In the genomic region with DNA sequence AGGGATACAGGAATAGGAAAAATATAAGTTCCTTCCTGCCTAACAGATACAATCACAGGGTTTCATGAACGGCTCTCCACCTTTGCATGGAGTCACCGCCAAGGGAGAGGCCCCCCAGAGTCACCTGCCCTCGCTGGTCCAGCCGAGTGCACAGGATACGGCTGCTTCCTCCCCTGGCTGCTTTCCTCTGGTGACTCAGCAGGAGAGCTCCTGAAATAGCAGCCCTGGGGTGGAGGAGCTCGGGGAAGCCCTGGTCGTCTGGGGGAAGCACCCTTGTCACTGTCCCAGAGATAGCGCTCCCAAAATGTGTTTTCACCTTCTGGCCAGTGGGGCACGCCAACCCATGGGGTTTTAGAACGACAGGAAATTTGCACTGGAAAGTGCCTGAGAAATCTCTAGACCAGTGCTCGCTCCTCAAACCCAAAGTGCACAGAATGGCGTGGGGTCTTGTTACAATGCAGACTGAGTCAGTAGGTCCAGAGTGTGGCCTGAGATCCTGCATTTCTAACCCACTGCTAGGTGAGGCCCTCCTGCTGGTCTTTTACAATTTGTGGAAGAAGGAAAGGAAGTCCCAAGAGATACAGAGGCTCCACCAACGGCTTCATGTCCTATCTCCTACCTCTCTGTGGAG, we compare ENCODE assay signal across 8 cellular contexts. TPM values are rescaled to one million over a fixed set of nuclear protein-coding genes. Genes with fewer than 3 reads are reported as not detected.
DNase-seq lines count a peak whose midpoint lies in the region; ATAC-seq and TF ChIP-seq lines count a peak whose summit lies in the region.

No MANE protein-coding gene starts in this region.

- DNase-seq in HT1080 (ENCODE audit: low read depth) (peak; percentile 82), epithelial cell of esophagus (ENCODE audit: low read depth) (peak; percentile 63), sciatic nerve (ENCODE audit: low spot score) (no peak), NCI-H446 treated with DMSO at 0.1 percent for 48 hours (lab: John Stamatoyannopoulos, UW) (no peak), NCI-H69 (lab: John Stamatoyannopoulos, UW) (no peak)

- no peak for TF ChIP-seq CTCF in epithelial cell of esophagus (IDR thresholded peaks at IDR 0.05; ENCODE audit: insufficient read depth, low read depth, low read length, missing control alignments)

- intact Hi-C loops in sciatic nerve (cut with DNase I): no loop called here

- no peak overlapping the region for H3K4me3 ChIP-seq in epithelial cell of esophagus (ENCODE audit: low read length)

- ATAC-seq in GM18868 (IDR thresholded peaks at IDR 0.05; ENCODE audit: unreplicated experiment): peak; percentile 82
- peak; percentile 38 for ATAC-seq in sciatic nerve
- ATAC-seq in HG03280 (IDR thresholded peaks at IDR 0.05; ENCODE audit: unreplicated experiment): no peak
- no peak for ATAC-seq in HG03342 (IDR thresholded peaks at IDR 0.05; ENCODE audit: unreplicated experiment)

RNA-seq across cellular contexts. Expression of gene FAM50B, which starts 35.9 kb away (rescaled TPM):
- total RNA-seq in HT1080 (2014; rRNA removed; shearing (Covaris generic)): not detected in 2 replicates
- not detected in 2 replicates for polyA plus RNA-seq in HT1080 (2015; cell fraction: cytosol; rRNA removed)
- polyA plus RNA-seq in HT1080 (2015; cell fraction: nucleus; rRNA removed): not detected in 2 replicates
- 9.6 TPM for total RNA-seq in sciatic nerve

Comparison
In these comparisons a context has a peak if more than half of its experiments do, and no peak if none do; other contexts are left out.
1. ATAC-seq: peak in GM18868 (single experiment) and sciatic nerve (single experiment); none in HG03280 (single experiment) and HG03342 (single experiment).
2. DNase-seq: peak in HT1080 (single experiment) and epithelial cell of esophagus (single experiment); none in sciatic nerve (single experiment), NCI-H446 treated with DMSO at 0.1 percent for 48 hours (single experiment) and NCI-H69 (single experiment).
3. RNA of gene FAM50B, which starts 35.9 kb away (total RNA-seq): 9.6 TPM in sciatic nerve (single experiment); not detected in HT1080; every median in the first group is over 10 times any median in the second.